In genomic region chr2:177393381-177393780, GRCh38 we compare ENCODE assay signal across 8 cellular contexts. TPM values are rescaled to one million over a fixed set of nuclear protein-coding genes. Genes with fewer than 3 reads are reported as not detected.
DNase-seq lines count a peak whose midpoint lies in the region; ATAC-seq, FAIRE-seq and TF ChIP-seq lines count a peak whose summit lies in the region.

No MANE protein-coding gene starts in this region.

- no peak for TF ChIP-seq CTCF in NB4 (IDR thresholded peaks at IDR 0.05; ENCODE audit: low read depth, low read length)
- no peak for TF ChIP-seq CTCF in bronchial epithelial cell (IDR thresholded peaks at IDR 0.05; ENCODE audit: insufficient read depth, low read length, severe bottlenecking)
- TF ChIP-seq CTCF in mesothelial cell of epicardium (IDR thresholded peaks at IDR 0.05; ENCODE audit: unreplicated experiment): no peak

- H3K27me3 Mint-ChIP-seq in mesothelial cell of epicardium (ENCODE audit: low read depth): no peaks in the 10 kb centered on the region

- peaks cover 50% of the 10 kb centered on the region for H3K4me1 Mint-ChIP-seq in mesothelial cell of epicardium

- peak overlapping the region; percentile 91 for H3K27ac Mint-ChIP-seq in mesothelial cell of epicardium

- H3K36me3 ChIP-seq in ES-I3 (ENCODE audit: insufficient read depth, low read length) (no peaks in the 10 kb centered on the region), bronchial epithelial cell (ENCODE audit: control insufficient read depth, insufficient read depth, low read length) (no peaks in the 10 kb centered on the region)

- peaks cover 17% of the 10 kb centered on the region for H3K4me1 ChIP-seq in ES-I3 (ENCODE audit: insufficient read depth, low read length)

- H3K4me3 ChIP-seq in NB4 (ENCODE audit: low read depth, low read length) (peak overlapping the region; percentile 94), bronchial epithelial cell (ENCODE audit: low read depth, low read length) (peak overlapping the region; percentile 85)

- peak overlapping the region; percentile 86 for H3K4me3 Mint-ChIP-seq in mesothelial cell of epicardium

- H3K9me3 ChIP-seq in ES-I3 (ENCODE audit: control insufficient read depth, insufficient read depth, low read length): no peaks in the 10 kb centered on the region

- ATAC-seq in HG03460 (IDR thresholded peaks at IDR 0.05; ENCODE audit: unreplicated experiment): no peak
- no peak for ATAC-seq in GM18502 (IDR thresholded peaks at IDR 0.05; ENCODE audit: poor library complexity, unreplicated experiment)

- peaks cover 2% of the 10 kb centered on the region for H3K36me3 Mint-ChIP-seq in mesothelial cell of epicardium

- H3K27me3 ChIP-seq in bronchial epithelial cell (ENCODE audit: control insufficient read depth, insufficient read depth, low read length): no peaks in the 10 kb centered on the region

- no peaks in the 10 kb centered on the region for H3K9me3 Mint-ChIP-seq in mesothelial cell of epicardium

- no peak for TF ChIP-seq POLR2A in NB4 (IDR thresholded peaks at IDR 0.05; ENCODE audit: extremely low read depth, insufficient read length)

- H3K9ac ChIP-seq in ES-I3 (ENCODE audit: low read depth, low read length): peak overlapping the region; percentile 94

- DNase-seq in NB4 (ENCODE audit: low read depth): peak; percentile 46
- peak; percentile 20 for DNase-seq in bronchial epithelial cell (ENCODE audit: low read depth)
- no peak for DNase-seq in mesothelial cell of epicardium (ENCODE audit: low spot score in 2 of 2, unreplicated experiment in 2 of 2)
- no peak for DNase-seq in cortex of kidney (lab: John Stamatoyannopoulos, UW)
- DNase-seq in NCI-H146 treated with DMSO at 0.1 percent for 48 hours (lab: John Stamatoyannopoulos, UW; ENCODE audit: unreplicated experiment): no peak

- no peak for FAIRE-seq in bronchial epithelial cell (lab: Jason Lieb, UNC)

RNA-seq across cellular contexts. Expression of gene AGPS, which starts 0.8 kb away (rescaled TPM):
- 34.8 and 35.5 TPM in 2 replicates for total RNA-seq in bronchial epithelial cell
- 43.9 to 47.9 TPM (median 47.3 TPM) in 3 replicates for total RNA-seq in mesothelial cell of epicardium

Comparison
In these comparisons a context has a peak if more than half of its experiments do, and no peak if none do; other contexts are left out.
1. DNase-seq: peak in NB4 (single experiment) and bronchial epithelial cell (single experiment); none in mesothelial cell of epicardium (0 of 2), cortex of kidney (single experiment) and NCI-H146 treated with DMSO at 0.1 percent for 48 hours (single experiment).